Comparison of ENCODE assay signal across 19 cellular contexts in genomic region chr16:85288869-85289660, GRCh38.
"Had no signal": no experiment of that assay in that cellular context is flagged by ENCODE, and none has a peak within 500 bp of the region (broad histone marks: within the 10 kb centered on the region; RNA-seq: fewer than 3 reads in every experiment).

No MANE protein-coding gene starts in this region.

- DNase-seq: activated B cell treated with CpG ODN at 0.5 μM for 24 hours; activated CD4-positive, alpha-beta memory T cell treated with anti-CD3 and anti-CD28 coated beads for 36 hours; activated CD4-positive, alpha-beta T cell treated with anti-CD3 and anti-CD28 coated beads for 4 hours; activated T-cell treated with anti-CD3 and anti-CD28 coated beads for 4 hours; amniotic stem cell; caudate nucleus; erythroblast; foreskin melanocyte; heart left ventricle; left ventricle myocardium superior; mesendoderm; posterior cingulate gyrus; stimulated activated naive B cell treated with anti-CD40 and anti-IgM and Interleukin-4, amounts not matched to agents 10 μg/mL and 1 μg/mL and 100 μg/mL, for 72 hours; T-helper 1 cell; T-helper 9 cell; transverse colon; uterus had no signal

- H3K9me3 Mint-ChIP-seq: activated B cell treated with CpG ODN at 0.5 μM for 24 hours; activated CD4-positive, alpha-beta memory T cell treated with anti-CD3 and anti-CD28 coated beads for 36 hours; natural killer cell treated with Interleukin-12 subunit alpha and Interleukin-12 subunit beta and Interleukin-15 and Interleukin-18, amount 100 ng/mL, for 72 hours; stimulated activated naive B cell treated with anti-CD40 and anti-IgM and Interleukin-4, amounts not matched to agents 10 μg/mL and 1 μg/mL and 100 μg/mL, for 72 hours had no signal

- H3K4me3 Mint-ChIP-seq: activated B cell treated with CpG ODN at 0.5 μM for 24 hours; activated CD4-positive, alpha-beta memory T cell treated with anti-CD3 and anti-CD28 coated beads for 36 hours; activated naive CD8-positive, alpha-beta T cell; natural killer cell treated with Interleukin-12 subunit alpha and Interleukin-12 subunit beta and Interleukin-15 and Interleukin-18, amount 100 ng/mL, for 72 hours; stimulated activated naive B cell treated with anti-CD40 and anti-IgM and Interleukin-4, amounts not matched to agents 10 μg/mL and 1 μg/mL and 100 μg/mL, for 72 hours had no signal

- H3K27me3 Mint-ChIP-seq: activated CD4-positive, alpha-beta memory T cell treated with anti-CD3 and anti-CD28 coated beads for 36 hours; activated naive CD8-positive, alpha-beta T cell; natural killer cell treated with Interleukin-12 subunit alpha and Interleukin-12 subunit beta and Interleukin-15 and Interleukin-18, amount 100 ng/mL, for 72 hours had no signal

- H3K36me3 Mint-ChIP-seq: activated CD4-positive, alpha-beta memory T cell treated with anti-CD3 and anti-CD28 coated beads for 36 hours; activated naive CD8-positive, alpha-beta T cell; natural killer cell treated with Interleukin-12 subunit alpha and Interleukin-12 subunit beta and Interleukin-15 and Interleukin-18, amount 100 ng/mL, for 72 hours; stimulated activated naive B cell treated with anti-CD40 and anti-IgM and Interleukin-4, amounts not matched to agents 10 μg/mL and 1 μg/mL and 100 μg/mL, for 72 hours had no signal

- ATAC-seq: heart left ventricle; left ventricle myocardium superior; natural killer cell treated with Interleukin-12 subunit alpha and Interleukin-12 subunit beta and Interleukin-15 and Interleukin-18, amount 100 ng/mL, for 72 hours; stimulated activated naive B cell treated with anti-CD40 and anti-IgM and Interleukin-4, amounts not matched to agents 10 μg/mL and 1 μg/mL and 100 μg/mL, for 72 hours had no signal

- H3K27ac Mint-ChIP-seq: activated B cell treated with CpG ODN at 0.5 μM for 24 hours; activated CD4-positive, alpha-beta memory T cell treated with anti-CD3 and anti-CD28 coated beads for 36 hours; activated naive CD8-positive, alpha-beta T cell; natural killer cell treated with Interleukin-12 subunit alpha and Interleukin-12 subunit beta and Interleukin-15 and Interleukin-18, amount 100 ng/mL, for 72 hours; stimulated activated naive B cell treated with anti-CD40 and anti-IgM and Interleukin-4, amounts not matched to agents 10 μg/mL and 1 μg/mL and 100 μg/mL, for 72 hours had no signal

- H3K4me1 Mint-ChIP-seq: activated B cell treated with CpG ODN at 0.5 μM for 24 hours had no signal

- H3K9me3 ChIP-seq: heart left ventricle, transverse colon, uterus had no signal

- H3K4me3 ChIP-seq: heart left ventricle, transverse colon, uterus had no signal

- H3K36me3 ChIP-seq: heart left ventricle, transverse colon, uterus had no signal

- H3K27me3 ChIP-seq: heart left ventricle, transverse colon, uterus had no signal
